Comparison of ENCODE assay signal across 13 cellular contexts in genomic region chr10:72812798-72813430, GRCh38.
DNase-seq lines count a peak whose midpoint lies in the region; ATAC-seq and TF ChIP-seq lines count a peak whose summit lies in the region.
"Had no signal": no experiment of that assay in that cellular context is flagged by ENCODE, and none has a peak within 500 bp of the region (broad histone marks: within the 10 kb centered on the region; RNA-seq: fewer than 3 reads in every experiment).

No MANE protein-coding gene starts in this region.

- H3K4me3 ChIP-seq in PC-3 (ENCODE audit: low read length), result peak overlapping the region; percentile 4; the same call in 1 of the 2 replicates
- H3K4me3 ChIP-seq in epithelial cell of esophagus (ENCODE audit: low read length), result no peak overlapping the region
- H3K4me3 ChIP-seq in neural cell (ENCODE audit: low read length), result no peak overlapping the region
- H3K4me3 ChIP-seq: esophagus muscularis mucosa had no signal

- TF ChIP-seq RAD21 in neural cell (conservative IDR thresholded peaks at IDR 0.05), result no peak

- H3K9ac ChIP-seq in PC-3 (ENCODE audit: low read length) (no peak overlapping the region), neural cell (ENCODE audit: low read length) (no peak overlapping the region)

- peak; percentile 77 for TF ChIP-seq EP300 in neural cell (conservative IDR thresholded peaks at IDR 0.05; ENCODE audit: poor library complexity, severe bottlenecking)

- H4K20me1 ChIP-seq in PC-3 (ENCODE audit: low read length) (no peaks in the 10 kb centered on the region), neural cell (ENCODE audit: insufficient read depth) (no peaks in the 10 kb centered on the region)

- H3K4me2 ChIP-seq in PC-3 (ENCODE audit: low read length) (peak overlapping the region; percentile 46), neural cell (ENCODE audit: low read length) (no peak overlapping the region)

- peak; percentile 83 for DNase-seq in ELR (ENCODE audit: low read depth)
- peak; percentile 99 for DNase-seq in PC-3
- peak; percentile 88 for DNase-seq in epithelial cell of esophagus (ENCODE audit: low read depth)
- no peak for DNase-seq in HuH-7.5 (ENCODE audit: low spot score)
- DNase-seq in activated naive CD8-positive, alpha-beta T cell treated with anti-CD3 and anti-CD28 coated beads for 36 hours, result no peak
- no peak for DNase-seq in caudate nucleus (lab: John Stamatoyannopoulos, UW)
- no peak for DNase-seq in posterior cingulate gyrus
- DNase-seq: H7, kidney, NCI-H2227 treated with DMSO at 0.1 percent for 48 hours had no signal

- peaks cover 9% of the 10 kb centered on the region for H3K36me3 Mint-ChIP-seq in activated naive CD8-positive, alpha-beta T cell treated with anti-CD3 and anti-CD28 coated beads for 36 hours

- H3K27me3 Mint-ChIP-seq in activated naive CD8-positive, alpha-beta T cell treated with anti-CD3 and anti-CD28 coated beads for 36 hours, result no peaks in the 10 kb centered on the region

- peak overlapping the region; percentile 2 for H2AFZ ChIP-seq in PC-3 (ENCODE audit: low read length)
- H2AFZ ChIP-seq in neural cell (ENCODE audit: low read depth, low read length), result no peak overlapping the region

- H3K9me3 ChIP-seq in PC-3 (ENCODE audit: low read length) (no peaks in the 10 kb centered on the region), neural cell (ENCODE audit: low read length) (no peaks in the 10 kb centered on the region)
- H3K9me3 ChIP-seq: esophagus muscularis mucosa had no signal

- no peaks in the 10 kb centered on the region for H3K9me3 Mint-ChIP-seq in activated naive CD8-positive, alpha-beta T cell treated with anti-CD3 and anti-CD28 coated beads for 36 hours

- H3K9me2 ChIP-seq in PC-3 (replicated peaks; ENCODE audit: low read length) (0 out of 2 replicates have a peak, but pooled peaks cover 3% of the 10 kb centered on the region), neural cell (ENCODE audit: insufficient read depth, low read length) (no peaks in the 10 kb centered on the region)

- H3K4me3 Mint-ChIP-seq in activated naive CD8-positive, alpha-beta T cell treated with anti-CD3 and anti-CD28 coated beads for 36 hours, result no peak overlapping the region
- H3K4me3 Mint-ChIP-seq: neural crest cell had no signal

- CTCF ChIA-PET in PC-3 (lab: Charles Lee), result interaction anchor here (0.6 to 1.4 kb wide), 5 partner anchors 21 to 340 kb away, joined by 3 to 6 read pairs (median 4); no protein-coding TSS in a partner anchor

- H3K36me3 ChIP-seq in PC-3 (ENCODE audit: low read depth, low read length) (no peaks in the 10 kb centered on the region), neural cell (ENCODE audit: insufficient read depth, low read length) (no peaks in the 10 kb centered on the region)
- H3K36me3 ChIP-seq: esophagus muscularis mucosa had no signal

- TF ChIP-seq CTCF in PC-3 (conservative IDR thresholded peaks at IDR 0.05; ENCODE audit: low read depth, low read length) (no peak), epithelial cell of esophagus (IDR thresholded peaks at IDR 0.05; ENCODE audit: insufficient read depth, low read depth, low read length, missing control alignments) (no peak), neural cell (IDR thresholded peaks at IDR 0.05; ENCODE audit: poor library complexity, severe bottlenecking) (no peak)

- H3F3A ChIP-seq in PC-3 (ENCODE audit: low read length, unreplicated experiment) (peaks cover 10% of the 10 kb centered on the region), neural cell (ENCODE audit: insufficient read depth, low read length, poor library complexity, severe bottlenecking) (peaks cover 4% of the 10 kb centered on the region)

- intact Hi-C loops in PC-3 (cut with micrococcal nuclease), result no loop called here
- intact Hi-C loops in posterior cingulate gyrus (cut with DNase I), result no loop called here

- POLR2A ChIA-PET in PC-3 (lab: Charles Lee; ENCODE audit: unreplicated experiment), result interaction anchor here (0.5 to 0.9 kb wide), 7 partner anchors 59 to 658 kb away, joined by 3 to 16 read pairs (median 4); partner anchors contain the start of gene MCU

- ATAC-seq in PC-3, result peak; percentile 88

- no TSS peak for BruUV-seq in PC-3 (replicated peaks; lab: Mats Ljungman, UMichigan)

- H3K27ac ChIP-seq in PC-3 (ENCODE audit: low read length), result peak overlapping the region; percentile 2
- H3K27ac ChIP-seq in neural cell (ENCODE audit: low read length), result peak overlapping the region; percentile 38
- H3K27ac ChIP-seq in caudate nucleus (ENCODE audit: low read depth, low read length), result no peak overlapping the region
- H3K27ac ChIP-seq: esophagus muscularis mucosa had no signal

- no peak overlapping the region for H3K27ac Mint-ChIP-seq in activated naive CD8-positive, alpha-beta T cell treated with anti-CD3 and anti-CD28 coated beads for 36 hours

- no peaks in the 10 kb centered on the region for H3K79me2 ChIP-seq in PC-3 (ENCODE audit: low read length)
- H3K79me2 ChIP-seq in neural cell (replicated peaks; ENCODE audit: insufficient read depth, low read length), result no peaks in the 10 kb centered on the region

- no peaks in the 10 kb centered on the region for H3K4me1 Mint-ChIP-seq in activated naive CD8-positive, alpha-beta T cell treated with anti-CD3 and anti-CD28 coated beads for 36 hours
- H3K4me1 Mint-ChIP-seq: neural crest cell had no signal

- no peaks in the 10 kb centered on the region for H3K27me3 ChIP-seq in PC-3 (ENCODE audit: low read length)
- no peaks in the 10 kb centered on the region for H3K27me3 ChIP-seq in neural cell (ENCODE audit: insufficient read depth, low read depth, low read length)
- H3K27me3 ChIP-seq: esophagus muscularis mucosa had no signal

- H3K4me1 ChIP-seq in PC-3 (ENCODE audit: insufficient read depth, low read length), result peaks cover 33% of the 10 kb centered on the region

TF ChIP-seq in neural cell, 6 proteins besides CTCF, POLR2A, EP300 and RAD21:
- TF ChIP-seq REST (IDR thresholded peaks at IDR 0.05; ENCODE audit: borderline replicate concordance), result no peak
- peak; percentile 38 for TF ChIP-seq POLR2AphosphoS5 (IDR thresholded peaks at IDR 0.05)

Comparison
In these comparisons a context has a peak if more than half of its experiments do, and no peak if none do; other contexts are left out.
1. DNase-seq: peak in ELR (single experiment), PC-3 (single experiment) and epithelial cell of esophagus (single experiment); none in HuH-7.5 (single experiment), activated naive CD8-positive, alpha-beta T cell treated with anti-CD3 and anti-CD28 coated beads for 36 hours (single experiment), caudate nucleus (0 of 61) and posterior cingulate gyrus (0 of 10).